10 cellular contexts compared by ENCODE assay signal in genomic region chr15:39411102-39411989, GRCh38.
DNase-seq lines count a peak whose midpoint lies in the region; ATAC-seq and TF ChIP-seq lines count a peak whose summit lies in the region.
"Had no signal": no experiment of that assay in that cellular context is flagged by ENCODE, and none has a peak within 500 bp of the region (broad histone marks: within the 10 kb centered on the region; RNA-seq: fewer than 3 reads in every experiment).

No MANE protein-coding gene starts in this region.

- H3K4me2 ChIP-seq in OCI-LY7 (ENCODE audit: low read length): no peak overlapping the region

- H3K79me2 ChIP-seq in OCI-LY7 (ENCODE audit: insufficient read depth, low read depth, low read length): no peaks in the 10 kb centered on the region

- H4K20me1 ChIP-seq in OCI-LY7 (ENCODE audit: insufficient read depth, low read length): no peaks in the 10 kb centered on the region; the same call in 1 of the 2 replicates

- peaks cover 4% of the 10 kb centered on the region for H3K9me3 Mint-ChIP-seq in activated CD8-positive, alpha-beta T cell treated with anti-CD3 and anti-CD28 coated beads for 36 hours
- H3K9me3 Mint-ChIP-seq: activated T-helper 1 cell treated with anti-CD3 and anti-CD28 coated beads, Interleukin-12 subunit alpha, Interleukin-12 subunit beta, Interleukin-2, Interleukin-4 antibody, amounts not matched to agents 30 ng/mL and 10 ng/mL and 1 ng/mL, durations not matched to agents 14 hours and 24 hours and 36 hours had no signal

- ATAC-seq in GM19438 (IDR thresholded peaks at IDR 0.05; ENCODE audit: low read depth, unreplicated experiment) (peak; percentile 96), HG03108 (IDR thresholded peaks at IDR 0.05; ENCODE audit: unreplicated experiment) (peak; percentile 89)
- peak; percentile 89 for ATAC-seq in activated CD8-positive, alpha-beta T cell treated with anti-CD3 and anti-CD28 coated beads for 36 hours

- H3K4me3 ChIP-seq in OCI-LY7 (ENCODE audit: low read depth, low read length, poor library complexity, severe bottlenecking): no peak overlapping the region
- H3K4me3 ChIP-seq in SJCRH30: no peak overlapping the region
- H3K4me3 ChIP-seq: heart left ventricle had no signal

- no peaks in the 10 kb centered on the region for H3K4me1 ChIP-seq in OCI-LY7 (ENCODE audit: insufficient read depth, low read length, poor library complexity, severe bottlenecking)
- no peaks in the 10 kb centered on the region for H3K4me1 ChIP-seq in SJCRH30

- TF ChIP-seq CTCF in activated CD8-positive, alpha-beta T cell treated with anti-CD3 and anti-CD28 coated beads for 36 hours (IDR thresholded peaks at IDR 0.05): no peak
- TF ChIP-seq CTCF in OCI-LY7 (conservative IDR thresholded peaks at IDR 0.05; ENCODE audit: low read length): no peak

- H3K27ac Mint-ChIP-seq in activated CD8-positive, alpha-beta T cell treated with anti-CD3 and anti-CD28 coated beads for 36 hours: no peak overlapping the region
- H3K27ac Mint-ChIP-seq: activated T-helper 1 cell treated with anti-CD3 and anti-CD28 coated beads, Interleukin-12 subunit alpha, Interleukin-12 subunit beta, Interleukin-2, Interleukin-4 antibody, amounts not matched to agents 30 ng/mL and 10 ng/mL and 1 ng/mL, durations not matched to agents 14 hours and 24 hours and 36 hours had no signal

- no peak overlapping the region for H3K4me3 Mint-ChIP-seq in activated CD8-positive, alpha-beta T cell treated with anti-CD3 and anti-CD28 coated beads for 36 hours
- H3K4me3 Mint-ChIP-seq: activated T-helper 1 cell treated with anti-CD3 and anti-CD28 coated beads, Interleukin-12 subunit alpha, Interleukin-12 subunit beta, Interleukin-2, Interleukin-4 antibody, amounts not matched to agents 30 ng/mL and 10 ng/mL and 1 ng/mL, durations not matched to agents 14 hours and 24 hours and 36 hours had no signal

- DNase-seq in Daoy (ENCODE audit: low read depth) (peak; percentile 34), pons (ENCODE audit: low spot score) (no peak), OCI-LY7 (ENCODE audit: low spot score) (no peak), SJCRH30 (no peak), OCI-M2 (lab: John Stamatoyannopoulos, UW; ENCODE audit: unreplicated experiment) (no peak)
- DNase-seq in activated CD8-positive, alpha-beta T cell treated with anti-CD3 and anti-CD28 coated beads for 36 hours: peak; percentile 58
- DNase-seq: heart left ventricle had no signal

- BruUV-seq in OCI-LY7 (replicated peaks; lab: Mats Ljungman, UMichigan): no TSS peak

- no peak overlapping the region for H2AFZ ChIP-seq in OCI-LY7 (ENCODE audit: low read length)

- H3K4me1 Mint-ChIP-seq in activated CD8-positive, alpha-beta T cell treated with anti-CD3 and anti-CD28 coated beads for 36 hours (ENCODE audit: low read depth): peaks cover 12% of the 10 kb centered on the region

- H3K36me3 ChIP-seq in OCI-LY7 (ENCODE audit: insufficient read depth, low read length): no peaks in the 10 kb centered on the region
- no peaks in the 10 kb centered on the region for H3K36me3 ChIP-seq in SJCRH30
- H3K36me3 ChIP-seq: heart left ventricle had no signal

- H3K9me3 ChIP-seq in OCI-LY7 (ENCODE audit: low read length): no peaks in the 10 kb centered on the region
- H3K9me3 ChIP-seq in SJCRH30 (replicated peaks): no peaks in the 10 kb centered on the region; the same call in 1 of the 2 replicates
- H3K9me3 ChIP-seq: heart left ventricle had no signal

- intact Hi-C loops in activated CD8-positive, alpha-beta T cell treated with anti-CD3 and anti-CD28 coated beads for 36 hours (cut with micrococcal nuclease): no loop called here
- intact Hi-C loops in OCI-LY7 (cut with micrococcal nuclease; ENCODE audit: unreplicated experiment): no loop called here

- H3K9me2 ChIP-seq in OCI-LY7 (ENCODE audit: insufficient read depth, low read length): no peaks in the 10 kb centered on the region

- CTCF ChIA-PET in activated CD8-positive, alpha-beta T cell treated with anti-CD3 and anti-CD28 coated beads for 36 hours (lab: Charles Lee): interaction anchor here (1.0 kb wide), 1 partner anchor 345 kb away, joined by 3 read pairs; no protein-coding TSS in a partner anchor
- CTCF ChIA-PET in OCI-LY7 (lab: Charles Lee; ENCODE audit: unreplicated experiment): no interaction called here

- no peaks in the 10 kb centered on the region for H3K27me3 ChIP-seq in SJCRH30
- H3K27me3 ChIP-seq: heart left ventricle had no signal

- POLR2A ChIA-PET in activated CD8-positive, alpha-beta T cell treated with anti-CD3 and anti-CD28 coated beads for 36 hours (lab: Charles Lee): no interaction called here
- POLR2A ChIA-PET in OCI-LY7 (lab: Charles Lee): interaction anchor here (1.0 kb wide), 1 partner anchor 8 kb away, joined by 3 read pairs; no protein-coding TSS in a partner anchor

- H3K27ac ChIP-seq in OCI-LY7 (ENCODE audit: low read depth, low read length, poor library complexity, severe bottlenecking): no peak overlapping the region
- no peak overlapping the region for H3K27ac ChIP-seq in SJCRH30
- H3K27ac ChIP-seq: heart left ventricle had no signal

- peaks cover 13% of the 10 kb centered on the region for H3K27me3 Mint-ChIP-seq in activated CD8-positive, alpha-beta T cell treated with anti-CD3 and anti-CD28 coated beads for 36 hours

- H3K36me3 Mint-ChIP-seq in activated CD8-positive, alpha-beta T cell treated with anti-CD3 and anti-CD28 coated beads for 36 hours (ENCODE audit: low read depth): no peaks in the 10 kb centered on the region

Comparison
In these comparisons a context has a peak if more than half of its experiments do, and no peak if none do; other contexts are left out.
1. DNase-seq: peak in Daoy (single experiment) and activated CD8-positive, alpha-beta T cell treated with anti-CD3 and anti-CD28 coated beads for 36 hours (single experiment); none in pons (single experiment), OCI-LY7 (single experiment), SJCRH30 (0 of 2) and OCI-M2 (single experiment).
2. Peak in every context shown above with its lines, with median percentiles within 50 percentile points of each other: ATAC-seq.